In the genomic region with DNA sequence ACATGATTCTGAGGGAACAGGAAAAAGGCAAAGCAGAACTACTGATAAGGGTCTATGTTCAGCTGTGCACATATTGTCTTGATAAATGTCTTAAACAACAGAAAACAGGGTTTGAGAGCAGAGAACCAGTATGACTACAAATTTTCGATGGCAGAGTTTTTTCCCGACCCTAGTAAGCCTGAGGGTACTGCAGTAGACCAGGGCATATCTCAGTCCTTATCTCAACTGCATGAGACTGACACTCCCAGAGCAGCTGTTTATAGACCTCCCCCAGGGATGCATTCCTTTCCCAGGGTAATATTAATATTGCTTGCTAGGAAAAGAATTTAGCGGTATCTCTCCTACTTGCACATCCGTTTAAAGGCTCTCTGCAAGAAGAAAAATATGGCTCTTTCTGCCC, we compare ENCODE assay signal across 27 cellular contexts.
A peak's percentile ranks its signal among the peaks of the same experiment; 100 is the strongest.
DNase-seq lines count a peak whose midpoint lies in the region; ATAC-seq, FAIRE-seq and TF ChIP-seq lines count a peak whose summit lies in the region.
"Had no signal": no experiment of that assay in that cellular context is flagged by ENCODE, and none has a peak within 500 bp of the region (broad histone marks: within the 10 kb centered on the region; RNA-seq: fewer than 3 reads in every experiment).

No MANE protein-coding gene starts in this region.

- TF ChIP-seq CTCF in A673 (conservative IDR thresholded peaks at IDR 0.05; ENCODE audit: low read depth, low read length) (no peak), OCI-LY7 (conservative IDR thresholded peaks at IDR 0.05; ENCODE audit: low read length) (no peak), K562 (IDR thresholded peaks at IDR 0.05 in 2 of 3, conservative IDR thresholded peaks at IDR 0.05 in 1 of 3; ENCODE audit: insufficient read depth in 2 of 3, low read depth in 1 of 3, low read length in 3 of 3) (no peak), foreskin keratinocyte (conservative IDR thresholded peaks at IDR 0.05) (no peak)

- H4K20me1 ChIP-seq in OCI-LY7 (ENCODE audit: insufficient read depth, low read length) (no peaks in the 10 kb centered on the region), K562 (replicated peaks; ENCODE audit: control insufficient read depth, insufficient read depth, low read length) (no peaks in the 10 kb centered on the region)

- ATAC-seq in K562 (no peak), foreskin keratinocyte (no peak)
- ATAC-seq in activated naive CD4-positive, alpha-beta T cell treated with anti-CD3 and anti-CD28 coated beads, Interleukin-2, amount 50 U/mL, for 72 hours: no peak
- ATAC-seq: A549, HepG2 had no signal

- peaks cover 23% of the 10 kb centered on the region for H3K9me3 ChIP-seq in A673 (ENCODE audit: low read depth, low read length, poor library complexity, severe bottlenecking)
- H3K9me3 ChIP-seq in OCI-LY7 (ENCODE audit: low read length): peaks cover 32% of the 10 kb centered on the region; the same call in 1 of the 2 replicates
- peaks cover 2% of the 10 kb centered on the region; the same call in 1 of the 2 replicates for H3K9me3 ChIP-seq in K562 (replicated peaks; ENCODE audit: control insufficient read depth, insufficient read depth, low read depth, low read length)
- H3K9me3 ChIP-seq: A549, Caco-2, MG63 had no signal

- no peak overlapping the region for H3K27ac ChIP-seq in A673 (ENCODE audit: low read depth, low read length, poor library complexity, severe bottlenecking)
- H3K27ac ChIP-seq in OCI-LY7 (ENCODE audit: low read depth, low read length, poor library complexity, severe bottlenecking): no peak overlapping the region
- H3K27ac ChIP-seq in K562 (ENCODE audit: extremely low read depth, low read depth, low read length): no peak overlapping the region
- no peak overlapping the region for H3K27ac ChIP-seq in foreskin keratinocyte
- H3K27ac ChIP-seq: A549, GM23248, SJSA1 had no signal

- FAIRE-seq in K562 (lab: Jason Lieb, UNC): no peak
- FAIRE-seq: A549, HepG2 had no signal

- BruUV-seq in A673 (replicated peaks; lab: Mats Ljungman, UMichigan) (no TSS peak), OCI-LY7 (replicated peaks; lab: Mats Ljungman, UMichigan) (no TSS peak), K562 (replicated peaks; lab: Mats Ljungman, UMichigan) (no TSS peak)

- CTCF ChIA-PET in A673 (lab: Charles Lee): no interaction called here
- CTCF ChIA-PET in OCI-LY7 (lab: Charles Lee; ENCODE audit: unreplicated experiment): no interaction called here
- CTCF ChIA-PET in K562 (lab: Yijun Ruan, JAX; ENCODE audit: low intra/inter-chr PET ratio): no interaction called here

- H3K4me2 ChIP-seq in OCI-LY7 (ENCODE audit: low read length): no peak overlapping the region
- H3K4me2 ChIP-seq in K562 (ENCODE audit: insufficient read depth, low read length): no peak overlapping the region
- H3K4me2 ChIP-seq: A549 had no signal

- H3K4me3 ChIP-seq in A673 (ENCODE audit: low read depth, low read length, poor library complexity, severe bottlenecking) (no peak overlapping the region), OCI-LY7 (ENCODE audit: low read depth, low read length, poor library complexity, severe bottlenecking) (no peak overlapping the region), K562 (no peak overlapping the region)
- H3K4me3 ChIP-seq: A549, GM23248, MG63, SJSA1 had no signal

- in situ Hi-C loops in Caki2 (cut with HindIII; ENCODE audit: low pct_unique_long_range_greater_than_20kb, low sequenced_read_pairs): no loop called here
- in situ Hi-C loops in K562 (cut with MboI): no loop called here

- no peak for TF ChIP-seq EP300 in K562 (IDR thresholded peaks at IDR 0.05; ENCODE audit: low read length)

- no peaks in the 10 kb centered on the region for H3K79me2 ChIP-seq in OCI-LY7 (ENCODE audit: insufficient read depth, low read depth, low read length)
- H3K79me2 ChIP-seq in K562 (ENCODE audit: control insufficient read depth, insufficient read depth, low read length): no peaks in the 10 kb centered on the region

- POLR2A ChIA-PET in A673 (lab: Charles Lee; ENCODE audit: low non-redundant PET): no interaction called here
- POLR2A ChIA-PET in OCI-LY7 (lab: Charles Lee): interaction anchor here (0.6 kb wide), 1 partner anchor 20 kb away, joined by 3 read pairs; no protein-coding TSS in a partner anchor
- POLR2A ChIA-PET in K562 (lab: Yijun Ruan, JAX): no interaction called here

- H3K9me1 ChIP-seq in K562 (ENCODE audit: control insufficient read depth, insufficient read depth, low read length): no peaks in the 10 kb centered on the region

- 12% methylated on average over 4 of the region's 4 CpGs for WGBS in K562 (ENCODE audit: insufficient coverage, low coverage, missing lambda C conversion rate)

- no peak overlapping the region for H3K27ac Mint-ChIP-seq in activated naive CD4-positive, alpha-beta T cell treated with anti-CD3 and anti-CD28 coated beads, Interleukin-2, amount 50 U/mL, for 72 hours
- H3K27ac Mint-ChIP-seq: CD4-positive, alpha-beta memory T cell had no signal

- peak; percentile 6 for DNase-seq in A673 (ENCODE audit: low spot score)
- peak; percentile 13 for DNase-seq in Caki2 (ENCODE audit: low read depth)
- peak; percentile 48 for DNase-seq in OCI-LY7 (ENCODE audit: low spot score)
- peak in 1 of 4 experiments; percentile 9 for DNase-seq in K562 (ENCODE audit: extremely low read depth in 1 of 4, low spot score in 3 of 4)
- no peak for DNase-seq in activated naive CD4-positive, alpha-beta T cell treated with anti-CD3 and anti-CD28 coated beads, Interleukin-2, amount 50 U/mL, for 72 hours (ENCODE audit: low spot score in 2 of 2)
- DNase-seq in NCI-H2227 treated with DMSO at 0.1 percent for 48 hours (lab: John Stamatoyannopoulos, UW): no peak
- no peak for DNase-seq in foreskin keratinocyte
- DNase-seq: C1 segment of cervical spinal cord; CD4-positive, alpha-beta memory T cell; DMS153; GM23248; H7; MG63; NCI-H1048; NCI-H1417; NCI-H1694; NCI-H2029 treated with DMSO at 0.1 percent for 48 hours; NCI-H2171; NCI-H345; NCI-H510A treated with DMSO at 0.1 percent for 48 hours; NK-92 treated with Interleukin-12 subunit alpha and Interleukin-12 subunit beta, amount 100 ng/mL, for 24 hours; Right ventricle myocardium superior; RPMI8226 had no signal

- H3K36me3 Mint-ChIP-seq in activated naive CD4-positive, alpha-beta T cell treated with anti-CD3 and anti-CD28 coated beads, Interleukin-2, amount 50 U/mL, for 72 hours: peaks cover 6 to 10% of the 10 kb centered on the region in 2 donors

- H3K27me3 ChIP-seq in A673 (replicated peaks; ENCODE audit: insufficient read depth, low read depth, low read length, poor library complexity) (no peaks in the 10 kb centered on the region), K562 (ENCODE audit: control insufficient read depth in 2 of 2, insufficient read depth in 2 of 2, low read length in 2 of 2) (no peaks in the 10 kb centered on the region), foreskin keratinocyte (no peaks in the 10 kb centered on the region)
- H3K27me3 ChIP-seq: MG63, SJSA1 had no signal

- no peak overlapping the region for H2AFZ ChIP-seq in OCI-LY7 (ENCODE audit: low read length)
- no peak overlapping the region for H2AFZ ChIP-seq in K562 (ENCODE audit: low read depth, low read length)
- H2AFZ ChIP-seq: GM23248 had no signal

- H3K4me1 ChIP-seq in A673 (ENCODE audit: insufficient read depth, low read length, poor library complexity, severe bottlenecking) (no peaks in the 10 kb centered on the region), OCI-LY7 (ENCODE audit: insufficient read depth, low read length, poor library complexity, severe bottlenecking) (peaks cover 3% of the 10 kb centered on the region), K562 (replicated peaks in 1 of 2; ENCODE audit: control insufficient read depth in 2 of 2, insufficient read depth in 2 of 2, low read length in 2 of 2) (no peaks in the 10 kb centered on the region), foreskin keratinocyte (no peaks in the 10 kb centered on the region)
- H3K4me1 ChIP-seq: A549, Caco-2, SJSA1 had no signal

- H3K36me3 ChIP-seq in A673 (ENCODE audit: insufficient read depth, low read length, poor library complexity, severe bottlenecking) (no peaks in the 10 kb centered on the region), OCI-LY7 (ENCODE audit: insufficient read depth, low read length) (peaks cover 5% of the 10 kb centered on the region; the same call in 1 of the 2 replicates), K562 (ENCODE audit: control insufficient read depth, insufficient read depth, low read length) (no peaks in the 10 kb centered on the region)
- H3K36me3 ChIP-seq: MG63, SJSA1 had no signal

- no peak for TF ChIP-seq RAD21 in K562 (CRISPR knock-in tag; conservative IDR thresholded peaks at IDR 0.05 in 1 of 2, IDR thresholded peaks at IDR 0.05 in 1 of 2)

- intact Hi-C loops in A673 (cut with micrococcal nuclease; ENCODE audit: unreplicated experiment): no loop called here
- intact Hi-C loops in OCI-LY7 (cut with micrococcal nuclease; ENCODE audit: unreplicated experiment): loop anchor here (10.0 kb wide), 1 partner anchor 627 kb away; no protein-coding TSS in a partner anchor
- intact Hi-C loops in K562 (cut with micrococcal nuclease): no loop called here

- no peak for TF ChIP-seq POLR2A in K562 (conservative IDR thresholded peaks at IDR 0.05)

- H3K9me2 ChIP-seq in OCI-LY7 (ENCODE audit: insufficient read depth, low read length): no peaks in the 10 kb centered on the region

- H3K9me3 Mint-ChIP-seq in activated naive CD4-positive, alpha-beta T cell treated with anti-CD3 and anti-CD28 coated beads, Interleukin-2, amount 50 U/mL, for 72 hours: peaks cover 17 to 27% of the 10 kb centered on the region in 2 donors

- no peak overlapping the region for H3K9ac ChIP-seq in K562 (ENCODE audit: insufficient read depth in 1 of 2, low read depth in 2 of 2, low read length in 2 of 2)
- H3K9ac ChIP-seq: GM23248 had no signal

TF ChIP-seq in K562, 482 proteins besides CTCF, POLR2A, EP300 and RAD21 (continues in another document):
- TF ChIP-seq SMARCE1 (IDR thresholded peaks at IDR 0.05) (no peak), CREB3 (tag; conservative IDR thresholded peaks at IDR 0.05; ENCODE audit: low read depth) (no peak)

Comparison
In these comparisons a context has a peak if more than half of its experiments do, and no peak if none do; other contexts are left out.
1. DNase-seq: peak in A673 (single experiment), Caki2 (single experiment) and OCI-LY7 (single experiment); none in activated naive CD4-positive, alpha-beta T cell treated with anti-CD3 and anti-CD28 coated beads, Interleukin-2, amount 50 U/mL, for 72 hours (0 of 2), NCI-H2227 treated with DMSO at 0.1 percent for 48 hours (single experiment) and foreskin keratinocyte (0 of 2).